Comparison of ENCODE assay signal across 10 cellular contexts in genomic region chr14:63891148-63891964, GRCh38. TPM values are rescaled to one million over a fixed set of nuclear protein-coding genes. Genes with fewer than 3 reads are reported as not detected.
DNase-seq lines count a peak whose midpoint lies in the region; ATAC-seq, FAIRE-seq and TF ChIP-seq lines count a peak whose summit lies in the region.
"Had no signal": no experiment of that assay in that cellular context is flagged by ENCODE, and none has a peak within 500 bp of the region (broad histone marks: within the 10 kb centered on the region; RNA-seq: fewer than 3 reads in every experiment).

No MANE protein-coding gene starts in this region.

- peaks cover 59% of the 10 kb centered on the region for H3K4me1 Mint-ChIP-seq in WTC11

- H3K27ac Mint-ChIP-seq in WTC11 = peak overlapping the region; percentile 96

- H3K4me3 Mint-ChIP-seq in WTC11 = peak overlapping the region; percentile 57
- H3K4me3 Mint-ChIP-seq: naive thymus-derived CD4-positive, alpha-beta T cell had no signal

- H3K27me3 ChIP-seq in iPS DF 6.9 (ENCODE audit: control insufficient read depth, insufficient read depth, low read length) = no peaks in the 10 kb centered on the region
- no peaks in the 10 kb centered on the region for H3K27me3 ChIP-seq in smooth muscle cell (ENCODE audit: low read depth)
- H3K27me3 ChIP-seq: dorsolateral prefrontal cortex had no signal

- ATAC-seq in WTC11 = peak; percentile 90
- no peak for ATAC-seq in HG03469 (IDR thresholded peaks at IDR 0.05; ENCODE audit: unreplicated experiment)
- ATAC-seq: naive thymus-derived CD4-positive, alpha-beta T cell had no signal

- POLR2A ChIA-PET in WTC11 (lab: Charles Lee) = interaction anchor here (0.8 to 1.0 kb wide), 3 partner anchors 31 to 50 kb away, joined by 3 to 4 read pairs (median 4); partner anchors contain the start of gene SYNE2

- peak overlapping the region; percentile 63 for H3K4me2 ChIP-seq in smooth muscle cell

- H3K27ac ChIP-seq in iPS DF 6.9 (ENCODE audit: low read length) (peak overlapping the region; percentile 20), smooth muscle cell (ENCODE audit: low read depth) (peak overlapping the region; percentile 43)
- H3K27ac ChIP-seq: dorsolateral prefrontal cortex had no signal

- DNase-seq in HTR-8/SVneo (ENCODE audit: insufficient read length, low spot score) (no peak), WTC11 (ENCODE audit: low spot score) (no peak), iPS DF 6.9 (ENCODE audit: low read depth, low spot score) (peak; percentile 41), smooth muscle cell (lab: John Stamatoyannopoulos, UW; ENCODE audit: unreplicated experiment) (no peak), activated gamma-delta T cell (lab: John Stamatoyannopoulos, UW) (no peak)
- DNase-seq in stimulated activated CD4-positive, alpha-beta T cell treated with anti-CD3 and anti-CD28 coated beads, Interleukin-15, amount 100 ng/mL, for 24 hours = no peak
- no peak for DNase-seq in activated effector memory CD4-positive, alpha-beta T cell treated with anti-CD3 and anti-CD28 coated beads, Interleukin-2, amount 50 U/mL, for 16 hours
- DNase-seq: naive thymus-derived CD4-positive, alpha-beta T cell had no signal

- H3F3A ChIP-seq in smooth muscle cell (ENCODE audit: low read depth) = no peaks in the 10 kb centered on the region

- CTCF ChIA-PET in WTC11 (lab: Charles Lee) = interaction anchor here (1.0 to 1.3 kb wide), 4 partner anchors 35 to 92 kb away, joined by 3 to 4 read pairs (median 4); partner anchors contain the start of gene SYNE2

- H3K27me3 Mint-ChIP-seq in WTC11 (ENCODE audit: low read depth) = no peaks in the 10 kb centered on the region

- no CpG with 5 or more reads among the region's 10 CpGs for WGBS in iPS DF 6.9 (ENCODE audit: insufficient coverage, insufficient read length)
- WGBS in smooth muscle cell (ENCODE audit: low lambda C conversion rate) = 21% methylated on average over 10 of the region's 10 CpGs

- H3K9ac ChIP-seq in smooth muscle cell (ENCODE audit: low read depth) = peak overlapping the region; percentile 6

- H3K9me3 ChIP-seq in iPS DF 6.9 (ENCODE audit: control insufficient read depth, insufficient read depth, low read length) (no peaks in the 10 kb centered on the region), smooth muscle cell (replicated peaks; ENCODE audit: low read depth) (no peaks in the 10 kb centered on the region)

- no peaks in the 10 kb centered on the region for H3K36me3 ChIP-seq in iPS DF 6.9 (ENCODE audit: control insufficient read depth, insufficient read depth, low read length)
- H3K36me3 ChIP-seq in smooth muscle cell (ENCODE audit: low read depth) = no peaks in the 10 kb centered on the region

- H3K4me1 ChIP-seq in iPS DF 6.9 (ENCODE audit: control insufficient read depth, insufficient read depth, low read length) = peaks cover 10% of the 10 kb centered on the region; the same call in 1 of the 2 replicates
- peaks cover 28% of the 10 kb centered on the region for H3K4me1 ChIP-seq in smooth muscle cell (ENCODE audit: low read depth)

- peak; percentile 81 for FAIRE-seq in HTR-8/SVneo (lab: Jason Lieb, UNC)

- no peaks in the 10 kb centered on the region for H4K20me1 ChIP-seq in smooth muscle cell (ENCODE audit: low read depth)

- H3K4me3 ChIP-seq in iPS DF 6.9 (ENCODE audit: low read length) (no peak overlapping the region; the same call in 1 of the 2 replicates), smooth muscle cell (no peak overlapping the region)

- H3K79me2 ChIP-seq in smooth muscle cell (ENCODE audit: low read depth) = no peaks in the 10 kb centered on the region

- no peak for TF ChIP-seq CTCF in WTC11 (IDR thresholded peaks at IDR 0.05)
- TF ChIP-seq CTCF in smooth muscle cell (IDR thresholded peaks at IDR 0.05; ENCODE audit: borderline replicate concordance, insufficient read depth, poor library complexity, severe bottlenecking) = no peak

- peak overlapping the region; percentile 29 for H2AFZ ChIP-seq in smooth muscle cell (ENCODE audit: low read depth)

- H3K36me3 Mint-ChIP-seq in WTC11 = 0 out of 2 replicates have a peak, but pooled peaks cover 5% of the 10 kb centered on the region

- H3K9me3 Mint-ChIP-seq in WTC11 = no peaks in the 10 kb centered on the region
- H3K9me3 Mint-ChIP-seq: naive thymus-derived CD4-positive, alpha-beta T cell had no signal

TF ChIP-seq in WTC11, 78 proteins besides CTCF, POLR2A, EP300 and RAD21:
- TF ChIP-seq RORB (CRISPR knock-in tag; IDR thresholded peaks at IDR 0.05) (no peak), TEAD1 (CRISPR knock-in tag; IDR thresholded peaks at IDR 0.05) (0 out of 2 replicates have a peak, but pooled peaks have one; percentile 32)
- TF ChIP-seq, protein P1, sequence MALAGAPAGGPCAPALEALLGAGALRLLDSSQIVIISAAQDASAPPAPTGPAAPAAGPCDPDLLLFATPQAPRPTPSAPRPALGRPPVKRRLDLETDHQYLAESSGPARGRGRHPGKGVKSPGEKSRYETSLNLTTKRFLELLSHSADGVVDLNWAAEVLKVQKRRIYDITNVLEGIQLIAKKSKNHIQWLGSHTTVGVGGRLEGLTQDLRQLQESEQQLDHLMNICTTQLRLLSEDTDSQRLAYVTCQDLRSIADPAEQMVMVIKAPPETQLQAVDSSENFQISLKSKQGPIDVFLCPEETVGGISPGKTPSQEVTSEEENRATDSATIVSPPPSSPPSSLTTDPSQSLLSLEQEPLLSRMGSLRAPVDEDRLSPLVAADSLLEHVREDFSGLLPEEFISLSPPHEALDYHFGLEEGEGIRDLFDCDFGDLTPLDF (CRISPR knock-in tag; IDR thresholded peaks at IDR 0.05) = no peak

RNA-seq across cellular contexts. Expression of gene SYNE2, which starts 38.6 kb away (rescaled TPM):
- total RNA-seq in WTC11 (2021) = 69.8 to 71.1 TPM (median 70.5 TPM) in 3 replicates
- 20.9 and 26.6 TPM in 2 replicates for total RNA-seq in smooth muscle cell
- 4.8 and 7.2 TPM in 2 replicates for polyA plus RNA-seq in smooth muscle cell
